In genomic region chr10:132021046-132021445, GRCh38 we compare ENCODE assay signal across 18 cellular contexts. TPM values are rescaled to one million over a fixed set of nuclear protein-coding genes. Genes with fewer than 3 reads are reported as not detected.
DNase-seq lines count a peak whose midpoint lies in the region; ATAC-seq and TF ChIP-seq lines count a peak whose summit lies in the region.
"Had no signal": no experiment of that assay in that cellular context is flagged by ENCODE, and none has a peak within 500 bp of the region (broad histone marks: within the 10 kb centered on the region; RNA-seq: fewer than 3 reads in every experiment).

No MANE protein-coding gene starts in this region.

- DNase-seq in GM13976 (ENCODE audit: low spot score) (peak; percentile 25), T-helper 17 cell (no peak), endothelial cell (ENCODE audit: low spot score) (no peak), sigmoid colon (peak; percentile 45), NCI-H2227 treated with DMSO at 0.1 percent for 48 hours (lab: John Stamatoyannopoulos, UW) (no peak), progenitor cell of endocrine pancreas (ENCODE audit: low spot score, unreplicated experiment) (no peak), retina (no peak)
- no peak for DNase-seq in stimulated activated CD4-positive, alpha-beta T cell treated with anti-CD3 and anti-CD28 coated beads, Interleukin-2, amount 100 ng/mL, for 24 hours
- DNase-seq: C1 segment of cervical spinal cord; Calu3; CD4-positive, alpha-beta memory T cell; COR-L47; DMS53; DND-41; GOT3; H9 had no signal

- peaks cover 36% of the 10 kb centered on the region for H3K27me3 Mint-ChIP-seq in T-helper 17 cell
- peaks cover 13% of the 10 kb centered on the region for H3K27me3 Mint-ChIP-seq in endothelial cell (ENCODE audit: unreplicated experiment)
- peaks cover 36% of the 10 kb centered on the region for H3K27me3 Mint-ChIP-seq in progenitor cell of endocrine pancreas

- TF ChIP-seq CTCF in GM13976 (IDR thresholded peaks at IDR 0.05; ENCODE audit: borderline replicate concordance, control extremely low read depth, extremely low read depth, insufficient read depth, missing control alignments) (no peak), endothelial cell (IDR thresholded peaks at IDR 0.05; ENCODE audit: unreplicated experiment) (no peak), sigmoid colon (IDR thresholded peaks at IDR 0.05) (no peak), progenitor cell of endocrine pancreas (IDR thresholded peaks at IDR 0.05; ENCODE audit: unreplicated experiment) (no peak)

- TF ChIP-seq EP300 in sigmoid colon (IDR thresholded peaks at IDR 0.05): no peak

- H3K27ac Mint-ChIP-seq in T-helper 17 cell: peak overlapping the region; percentile 73
- no peak overlapping the region for H3K27ac Mint-ChIP-seq in endothelial cell (ENCODE audit: unreplicated experiment)
- H3K27ac Mint-ChIP-seq in progenitor cell of endocrine pancreas: no peak overlapping the region
- H3K27ac Mint-ChIP-seq: H9 had no signal

- ATAC-seq in T-helper 17 cell: no peak
- ATAC-seq: GM12878, HCT116 had no signal

- peaks cover 0 to 9% (median 8%) of the 10 kb centered on the region in 4 donors for H3K4me1 ChIP-seq in sigmoid colon

- peaks cover 10% of the 10 kb centered on the region for H3K4me1 Mint-ChIP-seq in T-helper 17 cell
- peaks cover 11% of the 10 kb centered on the region for H3K4me1 Mint-ChIP-seq in endothelial cell (ENCODE audit: unreplicated experiment)
- no peaks in the 10 kb centered on the region for H3K4me1 Mint-ChIP-seq in progenitor cell of endocrine pancreas (ENCODE audit: low read depth)

- H3K36me3 ChIP-seq in sigmoid colon: no peaks in the 10 kb centered on the region

- H3K36me3 Mint-ChIP-seq in T-helper 17 cell (ENCODE audit: low read depth): no peaks in the 10 kb centered on the region
- peaks cover 10% of the 10 kb centered on the region for H3K36me3 Mint-ChIP-seq in endothelial cell (ENCODE audit: low read depth, unreplicated experiment)
- no peaks in the 10 kb centered on the region for H3K36me3 Mint-ChIP-seq in progenitor cell of endocrine pancreas (ENCODE audit: insufficient read depth)
- H3K36me3 Mint-ChIP-seq: CD4-positive, alpha-beta memory T cell had no signal

- intact Hi-C loops in sigmoid colon (cut with DNase I): loop anchor here (5.0 kb wide), 2 partner anchors 119 to 121 kb away; partner anchors contain the start of gene PPP2R2D

- H3K9me3 Mint-ChIP-seq in endothelial cell (ENCODE audit: unreplicated experiment) (no peaks in the 10 kb centered on the region), progenitor cell of endocrine pancreas (ENCODE audit: low read depth) (no peaks in the 10 kb centered on the region)
- H3K9me3 Mint-ChIP-seq: CD4-positive, alpha-beta memory T cell; H9 had no signal

- 95 to 96% methylated on average over 24 of the region's 24 CpGs for WGBS in sigmoid colon, 2 donors

- H3K9me3 ChIP-seq in T-helper 17 cell (ENCODE audit: control insufficient read depth, low read length, poor library complexity, severe bottlenecking) (no peaks in the 10 kb centered on the region), sigmoid colon (no peaks in the 10 kb centered on the region)

- H3K4me3 Mint-ChIP-seq in T-helper 17 cell (no peak overlapping the region), endothelial cell (ENCODE audit: unreplicated experiment) (peak overlapping the region; percentile 9), progenitor cell of endocrine pancreas (ENCODE audit: low read depth) (no peak overlapping the region)
- H3K4me3 Mint-ChIP-seq: CD4-positive, alpha-beta memory T cell; H9 had no signal

- in situ Hi-C loops in GM13976 (cut with MboI; ENCODE audit: low sequenced_read_pairs, unreplicated experiment): loop anchor here (5.0 kb wide), 1 partner anchor 134 kb away; no protein-coding TSS in a partner anchor

- H3K27me3 ChIP-seq in sigmoid colon: peaks cover 0 to 9% (median 0%) of the 10 kb centered on the region in 3 donors

- no peak for TF ChIP-seq POLR2A in sigmoid colon (IDR thresholded peaks at IDR 0.05)

- H3K27ac ChIP-seq in sigmoid colon: no peak overlapping the region

- H3K4me3 ChIP-seq in sigmoid colon: no peak overlapping the region
- H3K4me3 ChIP-seq: GM12878 had no signal

RNA-seq across cellular contexts. Expression of gene BNIP3, which starts 39.3 kb away (rescaled TPM):
- total RNA-seq in T-helper 17 cell (10 to 100 TPM; 12.7 to 22.0 TPM), endothelial cell (ENCODE audit: unreplicated experiment) (29.9 TPM), sigmoid colon (100 to 1,000 TPM in 2 of 4 donors, 10 to 100 TPM in 2; 55.9 to 125 (median 95.4) TPM), progenitor cell of endocrine pancreas (28.5 and 32.4 TPM in 2 replicates)
- polyA plus RNA-seq in sigmoid colon: 10 to 100 TPM in 2 of 3 donors, 1 to 10 TPM in 1; 3.9 to 11.7 (median 10.8) TPM

RNA-seq across cellular contexts. Expression of gene JAKMIP3, which starts 44.7 kb away (rescaled TPM):
- under 1 TPM; 0.22 to 0.39 TPM for total RNA-seq in T-helper 17 cell
- total RNA-seq in endothelial cell (ENCODE audit: unreplicated experiment): 0.05 TPM
- 1 to 10 TPM in 2 of 4 donors, under 1 TPM in 2; 0.49 to 3.0 (median 0.97) TPM for total RNA-seq in sigmoid colon
- under 1 TPM in 1 of 3 donors, not detected in 2; 0.22 TPM for polyA plus RNA-seq in sigmoid colon
- 0.17 and 0.27 TPM in 2 replicates for total RNA-seq in progenitor cell of endocrine pancreas
- total RNA-seq: GM12878 had no signal

Comparison
In these comparisons a context has a peak if more than half of its experiments do, and no peak if none do; other contexts are left out.
1. DNase-seq: peak in GM13976 (single experiment) and sigmoid colon (single experiment); none in T-helper 17 cell (0 of 3), endothelial cell (single experiment), stimulated activated CD4-positive, alpha-beta T cell treated with anti-CD3 and anti-CD28 coated beads, Interleukin-2, amount 100 ng/mL, for 24 hours (0 of 2), NCI-H2227 treated with DMSO at 0.1 percent for 48 hours (single experiment), progenitor cell of endocrine pancreas (single experiment) and retina (single experiment).